ENCODE assay signal across 22 cellular contexts in genomic region chr5:14374100-14374499, GRCh38.
DNase-seq lines count a peak whose midpoint lies in the region; ATAC-seq, FAIRE-seq and TF ChIP-seq lines count a peak whose summit lies in the region.
"Had no signal": no experiment of that assay in that cellular context is flagged by ENCODE, and none has a peak within 500 bp of the region (broad histone marks: within the 10 kb centered on the region; RNA-seq: fewer than 3 reads in every experiment).

No MANE protein-coding gene starts in this region.

- no peak overlapping the region for H3K4me3 Mint-ChIP-seq in nephron progenitor cell
- H3K4me3 Mint-ChIP-seq: activated CD4-positive, alpha-beta T cell treated with anti-CD3 and anti-CD28 coated beads, Interleukin-2, amount 10 ng/mL, durations not matched to agents 7 days and 5 days; activated naive CD8-positive, alpha-beta T cell treated with anti-CD3 and anti-CD28 coated beads, Interleukin-2, amount 10 ng/mL, durations not matched to agents 7 days and 5 days; activated T-helper 17 cell treated with anti-CD3 and anti-CD28 coated beads, Interleukin-2, amount 50 U/mL, for 72 hours; dendritic cell treated with granulocyte-macrophage colony-stimulating factor and Interleukin-4, amounts not matched to agents 40 ng/mL and 50 ng/mL, for 4 days; naive thymus-derived CD4-positive, alpha-beta T cell had no signal

- no peak for ATAC-seq in HG03439 (IDR thresholded peaks at IDR 0.05; ENCODE audit: unreplicated experiment)
- ATAC-seq in lower lobe of right lung, result no peak
- ATAC-seq: activated T-helper 17 cell treated with anti-CD3 and anti-CD28 coated beads, Interleukin-2, amount 50 U/mL, for 72 hours; heart right ventricle; naive thymus-derived CD4-positive, alpha-beta T cell; sciatic nerve had no signal

- peaks cover 11% of the 10 kb centered on the region for H3K4me1 Mint-ChIP-seq in nephron progenitor cell
- H3K4me1 Mint-ChIP-seq: activated T-helper 17 cell treated with anti-CD3 and anti-CD28 coated beads, Interleukin-2, amount 50 U/mL, for 72 hours had no signal

- intact Hi-C loops in testis (cut with DNase I; ENCODE audit: low total_unique reads), result no loop called here
- intact Hi-C loops in lower lobe of right lung (cut with DNase I), result no loop called here

- peaks cover 4% of the 10 kb centered on the region for H3K27me3 Mint-ChIP-seq in nephron progenitor cell (ENCODE audit: low read depth, poor library complexity)
- H3K27me3 Mint-ChIP-seq: activated T-helper 17 cell treated with anti-CD3 and anti-CD28 coated beads, Interleukin-2, amount 50 U/mL, for 72 hours; dendritic cell treated with granulocyte-macrophage colony-stimulating factor and Interleukin-4, amounts not matched to agents 40 ng/mL and 50 ng/mL, for 4 days had no signal

- no peaks in the 10 kb centered on the region for H3K9me3 Mint-ChIP-seq in nephron progenitor cell
- H3K9me3 Mint-ChIP-seq: activated CD4-positive, alpha-beta T cell treated with anti-CD3 and anti-CD28 coated beads, Interleukin-2, amount 10 ng/mL, durations not matched to agents 7 days and 5 days; activated naive CD8-positive, alpha-beta T cell treated with anti-CD3 and anti-CD28 coated beads, Interleukin-2, amount 10 ng/mL, durations not matched to agents 7 days and 5 days; activated T-helper 17 cell treated with anti-CD3 and anti-CD28 coated beads, Interleukin-2, amount 50 U/mL, for 72 hours; dendritic cell treated with granulocyte-macrophage colony-stimulating factor and Interleukin-4, amounts not matched to agents 40 ng/mL and 50 ng/mL, for 4 days; naive thymus-derived CD4-positive, alpha-beta T cell had no signal

- no peaks in the 10 kb centered on the region for H3K9me3 ChIP-seq in testis
- H3K9me3 ChIP-seq in lower lobe of right lung, result no peaks in the 10 kb centered on the region
- H3K9me3 ChIP-seq: breast epithelium, heart right ventricle, ovary had no signal

- H3K27ac ChIP-seq in testis (peak overlapping the region in 1 of 2 donors; percentile 1), lower lobe of right lung (no peak overlapping the region)
- H3K27ac ChIP-seq: breast epithelium, C4-2B, heart right ventricle, ovary had no signal

- H3K4me1 ChIP-seq in testis, result peaks cover 10% of the 10 kb centered on the region
- no peaks in the 10 kb centered on the region for H3K4me1 ChIP-seq in lower lobe of right lung
- H3K4me1 ChIP-seq: breast epithelium had no signal

- no peak for TF ChIP-seq POLR2A in testis (IDR thresholded peaks at IDR 0.05)

- H3K27me3 ChIP-seq in bronchial epithelial cell (ENCODE audit: control insufficient read depth, insufficient read depth, low read length) (no peaks in the 10 kb centered on the region), testis (no peaks in the 10 kb centered on the region), lower lobe of right lung (ENCODE audit: low read depth) (no peaks in the 10 kb centered on the region)
- H3K27me3 ChIP-seq: breast epithelium, heart right ventricle, ovary had no signal

- TF ChIP-seq EP300 in Ishikawa (IDR thresholded peaks at IDR 0.05; ENCODE audit: borderline replicate concordance), result peak; percentile 75

- 47 to 61% methylated on average over 8 of the region's 8 CpGs for WGBS in testis, 2 donors

- no peak for FAIRE-seq in bronchial epithelial cell (lab: Jason Lieb, UNC)
- FAIRE-seq: D721Med, islet of Langerhans had no signal

- peak overlapping the region; percentile 94 for H3K27ac Mint-ChIP-seq in nephron progenitor cell
- H3K27ac Mint-ChIP-seq: activated CD4-positive, alpha-beta T cell treated with anti-CD3 and anti-CD28 coated beads, Interleukin-2, amount 10 ng/mL, durations not matched to agents 7 days and 5 days; activated naive CD8-positive, alpha-beta T cell treated with anti-CD3 and anti-CD28 coated beads, Interleukin-2, amount 10 ng/mL, durations not matched to agents 7 days and 5 days; activated T-helper 17 cell treated with anti-CD3 and anti-CD28 coated beads, Interleukin-2, amount 50 U/mL, for 72 hours; dendritic cell treated with granulocyte-macrophage colony-stimulating factor and Interleukin-4, amounts not matched to agents 40 ng/mL and 50 ng/mL, for 4 days; naive thymus-derived CD4-positive, alpha-beta T cell had no signal

- no peak for TF ChIP-seq CTCF in bronchial epithelial cell (IDR thresholded peaks at IDR 0.05; ENCODE audit: insufficient read depth, low read length, severe bottlenecking)
- no peak for TF ChIP-seq CTCF in nephron progenitor cell (IDR thresholded peaks at IDR 0.05)
- TF ChIP-seq CTCF in testis (IDR thresholded peaks at IDR 0.05), result no peak
- no peak for TF ChIP-seq CTCF in lower lobe of right lung (IDR thresholded peaks at IDR 0.05)

- TF ChIP-seq RAD21 in Ishikawa (IDR thresholded peaks at IDR 0.05; ENCODE audit: low read depth), result no peak; the same call in 1 of the 2 replicates

- peaks cover 93% of the 10 kb centered on the region for H3K36me3 Mint-ChIP-seq in nephron progenitor cell (ENCODE audit: low read depth)

- H3K36me3 ChIP-seq in bronchial epithelial cell (ENCODE audit: control insufficient read depth, insufficient read depth, low read length) (peaks cover 19% of the 10 kb centered on the region), testis (ENCODE audit: low read depth, missing control alignments) (no peaks in the 10 kb centered on the region), lower lobe of right lung (peaks cover 100% of the 10 kb centered on the region)
- H3K36me3 ChIP-seq: ovary had no signal

- no peak overlapping the region for H3K4me3 ChIP-seq in bronchial epithelial cell (ENCODE audit: low read depth, low read length)
- no peak overlapping the region for H3K4me3 ChIP-seq in testis
- no peak overlapping the region for H3K4me3 ChIP-seq in lower lobe of right lung
- H3K4me3 ChIP-seq: breast epithelium, heart right ventricle, ovary had no signal

- DNase-seq in ELF-1 (ENCODE audit: low read depth, low spot score) (peak; percentile 60), bronchial epithelial cell (ENCODE audit: low read depth) (peak; percentile 71), nephron progenitor cell (no peak), testis (no peak), HuH-7.5 (ENCODE audit: low spot score) (no peak), lower lobe of right lung (no peak)
- DNase-seq: activated CD4-positive, alpha-beta T cell treated with anti-CD3 and anti-CD28 coated beads, Interleukin-2, amount 10 ng/mL, durations not matched to agents 7 days and 5 days; activated naive CD8-positive, alpha-beta T cell treated with anti-CD3 and anti-CD28 coated beads, Interleukin-2, amount 10 ng/mL, durations not matched to agents 7 days and 5 days; heart right ventricle; naive thymus-derived CD4-positive, alpha-beta T cell; NCI-H1417 treated with DMSO at 0.1 percent for 48 hours; ovary; stimulated activated CD4-positive, alpha-beta T cell treated with anti-CD3 and anti-CD28 coated beads, Interleukin-15, amount 100 ng/mL, for 24 hours had no signal

TF ChIP-seq in Ishikawa, 13 proteins besides CTCF, POLR2A, EP300 and RAD21:
- TF ChIP-seq TAF1 (IDR thresholded peaks at IDR 0.05; ENCODE audit: low read depth) (no peak), CEBPB (IDR thresholded peaks at IDR 0.05) (no peak), FOXM1 (IDR thresholded peaks at IDR 0.05; ENCODE audit: borderline replicate concordance, low read depth) (peak; percentile 47), YY1 (IDR thresholded peaks at IDR 0.05; ENCODE audit: low read depth) (no peak), CREB1 (IDR thresholded peaks at IDR 0.05; ENCODE audit: low read depth) (peak; percentile 69), USF1 (IDR thresholded peaks at IDR 0.05) (no peak), MAX (IDR thresholded peaks at IDR 0.05) (peak; percentile 74), REST (IDR thresholded peaks at IDR 0.05; ENCODE audit: low read depth) (no peak), EGR1 (IDR thresholded peaks at IDR 0.05) (no peak), TCF12 (IDR thresholded peaks at IDR 0.05; ENCODE audit: low read depth) (peak; percentile 77), TEAD4 (IDR thresholded peaks at IDR 0.05) (peak; percentile 96), NFIC (IDR thresholded peaks at IDR 0.05) (peak; percentile 79), ZBTB7A (IDR thresholded peaks at IDR 0.05; ENCODE audit: low read depth) (no peak)

Comparison
In these comparisons a context has a peak if more than half of its experiments do, and no peak if none do; other contexts are left out.
1. DNase-seq: peak in ELF-1 (single experiment) and bronchial epithelial cell (single experiment); none in nephron progenitor cell (single experiment), testis (single experiment), HuH-7.5 (single experiment) and lower lobe of right lung (single experiment).